Comparison of ENCODE assay signal across 8 cellular contexts in genomic region chr1:204288061-204288588, GRCh38.
DNase-seq lines count a peak whose midpoint lies in the region; ATAC-seq, FAIRE-seq and TF ChIP-seq lines count a peak whose summit lies in the region.

No MANE protein-coding gene starts in this region.

- no peak overlapping the region for H3K18ac ChIP-seq in trophoblast cell (ENCODE audit: low read length)

- peak overlapping the region; percentile 40 for H3K27ac ChIP-seq in trophoblast cell (ENCODE audit: low read depth, low read length)

- DNase-seq in H4 (ENCODE audit: low spot score) (peak; percentile 46), NCI-H69 (lab: John Stamatoyannopoulos, UW) (peak; percentile 61), fibroblast of villous mesenchyme (ENCODE audit: low read depth) (peak; percentile 33), trophoblast cell (peak in 1 of 2 donors; percentile 9), SW 1271 (lab: John Stamatoyannopoulos, UW) (no peak), H54 (ENCODE audit: insufficient read length, low spot score) (no peak)

- H4K12ac ChIP-seq in trophoblast cell (ENCODE audit: low read depth, low read length), result no peak overlapping the region

- peaks cover 7% of the 10 kb centered on the region for H3K79me1 ChIP-seq in trophoblast cell (ENCODE audit: low read length)

- H3K23ac ChIP-seq in trophoblast cell (ENCODE audit: low read length), result no peak overlapping the region

- peaks cover 20% of the 10 kb centered on the region in 2 experiments for H3K4me1 ChIP-seq in trophoblast cell (ENCODE audit: control insufficient read depth in 1 of 2, insufficient read depth in 2 of 2, low read length in 2 of 2)

- no peak overlapping the region for H3K4me3 ChIP-seq in fibroblast of villous mesenchyme (ENCODE audit: low read depth, low read length)
- H3K4me3 ChIP-seq in trophoblast cell (ENCODE audit: low read depth, low read length), result no peak overlapping the region

- no peaks in the 10 kb centered on the region for H3K27me3 ChIP-seq in trophoblast cell (ENCODE audit: insufficient read depth, low read length)

- no peak overlapping the region for H4K8ac ChIP-seq in trophoblast cell (ENCODE audit: low read depth, low read length)

- no peak for ATAC-seq in GM19351 (IDR thresholded peaks at IDR 0.05; ENCODE audit: unreplicated experiment)
- no peak for ATAC-seq in GM21723 (IDR thresholded peaks at IDR 0.05; ENCODE audit: unreplicated experiment)

- peak overlapping the region; percentile 20 for H4K91ac ChIP-seq in trophoblast cell (ENCODE audit: low read depth, low read length)

- H2BK12ac ChIP-seq in trophoblast cell (ENCODE audit: low read length), result no peak overlapping the region

- no peak for TF ChIP-seq POLR2A in H54 (IDR thresholded peaks at IDR 0.05; ENCODE audit: low read depth, low read length)

- peaks cover 5% of the 10 kb centered on the region for H3K79me2 ChIP-seq in trophoblast cell (ENCODE audit: control insufficient read depth, insufficient read depth, low read length, poor library complexity)

- peak overlapping the region; percentile 1 for H2AK5ac ChIP-seq in trophoblast cell (ENCODE audit: low read length)

- H3K36me3 ChIP-seq in trophoblast cell (ENCODE audit: control insufficient read depth in 1 of 2, insufficient read depth in 2 of 2, low read length in 2 of 2), result no peaks in the 10 kb centered on the region

- no peak overlapping the region for H3K4ac ChIP-seq in trophoblast cell (ENCODE audit: low read depth, low read length)

- H3K9me3 ChIP-seq in trophoblast cell (ENCODE audit: insufficient read depth, low read depth, low read length), result no peaks in the 10 kb centered on the region

- H2BK120ac ChIP-seq in trophoblast cell (ENCODE audit: insufficient read depth, low read length, poor library complexity), result no peak overlapping the region

- no peak for TF ChIP-seq CTCF in fibroblast of villous mesenchyme (IDR thresholded peaks at IDR 0.05; ENCODE audit: insufficient read depth, low read depth, low read length)

- FAIRE-seq in H54 (lab: Jason Lieb, UNC), result no peak

- no CpG with 5 or more reads among the region's 8 CpGs for WGBS in trophoblast cell (ENCODE audit: extremely low coverage, insufficient coverage, insufficient read length)

- H3K14ac ChIP-seq in trophoblast cell (ENCODE audit: low read length), result no peak overlapping the region

- no peak overlapping the region for H3K4me2 ChIP-seq in trophoblast cell (ENCODE audit: low read length)

- no peak overlapping the region for H2AFZ ChIP-seq in trophoblast cell (ENCODE audit: insufficient read depth, low read length, poor library complexity)

- H2BK5ac ChIP-seq in trophoblast cell (ENCODE audit: low read depth, low read length, poor library complexity), result peak overlapping the region; percentile 6

- H3K9ac ChIP-seq in trophoblast cell (ENCODE audit: low read length), result no peak overlapping the region

Comparison
In these comparisons a context has a peak if more than half of its experiments do, and no peak if none do; other contexts are left out.
1. DNase-seq: peak in H4 (single experiment), NCI-H69 (single experiment) and fibroblast of villous mesenchyme (single experiment); none in SW 1271 (0 of 2) and H54 (single experiment).